ENCODE assay signal across 6 cellular contexts in genomic region chr16:30076276-30076791, GRCh38. TPM values are rescaled to one million over a fixed set of nuclear protein-coding genes. Genes with fewer than 3 reads are reported as not detected.
A peak's percentile ranks its signal among the peaks of the same experiment; 100 is the strongest.
DNase-seq lines count a peak whose midpoint lies in the region; ATAC-seq and TF ChIP-seq lines count a peak whose summit lies in the region.

No MANE protein-coding gene starts in this region.

- H3K9ac ChIP-seq in mucosa of rectum (ENCODE audit: low read depth in 1 of 2, low read length in 2 of 2): peak overlapping the region; percentile 92 to 93

- H3K9me3 ChIP-seq in mucosa of rectum (ENCODE audit: control insufficient read depth in 2 of 2, low read length in 2 of 2): no peaks in the 10 kb centered on the region

- peak overlapping the region; percentile 98 for H3K4me3 Mint-ChIP-seq in HFFc6
- H3K4me3 Mint-ChIP-seq in activated naive CD8-positive, alpha-beta T cell treated with anti-CD3 and anti-CD28 coated beads, Interleukin-2, amount 10 ng/mL, durations not matched to agents 7 days and 5 days: peak overlapping the region; percentile 88

- no peak for DNase-seq in HFFc6
- DNase-seq in activated naive CD8-positive, alpha-beta T cell treated with anti-CD3 and anti-CD28 coated beads, Interleukin-2, amount 10 ng/mL, durations not matched to agents 7 days and 5 days: no peak
- DNase-seq in Kasumi-1 (lab: John Stamatoyannopoulos, UW): no peak
- no peak for DNase-seq in NCI-H82 treated with DMSO at 0.1 percent for 48 hours (lab: John Stamatoyannopoulos, UW; ENCODE audit: unreplicated experiment)

- H3K27ac ChIP-seq in 22Rv1 (peak overlapping the region; percentile 89), mucosa of rectum (ENCODE audit: low read depth in 2 of 2, low read length in 2 of 2) (peak overlapping the region; percentile 91 to 92)

- peaks cover 27% of the 10 kb centered on the region for H3K4me1 Mint-ChIP-seq in HFFc6 (ENCODE audit: low read depth)
- peaks cover 29% of the 10 kb centered on the region for H3K4me1 Mint-ChIP-seq in activated naive CD8-positive, alpha-beta T cell treated with anti-CD3 and anti-CD28 coated beads, Interleukin-2, amount 10 ng/mL, durations not matched to agents 7 days and 5 days

- no peaks in the 10 kb centered on the region; the same call in 1 of the 2 replicates for H3K9me3 Mint-ChIP-seq in HFFc6
- H3K9me3 Mint-ChIP-seq in activated naive CD8-positive, alpha-beta T cell treated with anti-CD3 and anti-CD28 coated beads, Interleukin-2, amount 10 ng/mL, durations not matched to agents 7 days and 5 days: no peaks in the 10 kb centered on the region

- H3K36me3 Mint-ChIP-seq in HFFc6 (ENCODE audit: low read depth): peaks cover 40% of the 10 kb centered on the region
- peaks cover 36% of the 10 kb centered on the region for H3K36me3 Mint-ChIP-seq in activated naive CD8-positive, alpha-beta T cell treated with anti-CD3 and anti-CD28 coated beads, Interleukin-2, amount 10 ng/mL, durations not matched to agents 7 days and 5 days

- H3K27ac Mint-ChIP-seq in HFFc6: peak overlapping the region; percentile 83
- peak overlapping the region; percentile 73 for H3K27ac Mint-ChIP-seq in activated naive CD8-positive, alpha-beta T cell treated with anti-CD3 and anti-CD28 coated beads, Interleukin-2, amount 10 ng/mL, durations not matched to agents 7 days and 5 days

- POLR2A ChIA-PET in activated naive CD8-positive, alpha-beta T cell treated with anti-CD3 and anti-CD28 coated beads, Interleukin-2, amount 10 ng/mL, durations not matched to agents 7 days and 5 days (lab: Charles Lee): interaction anchor here (0.6 to 5.7 kb wide), 10 partner anchors 8 to 302 kb away, joined by 3 to 56 read pairs (median 6); partner anchors contain the start of genes ALDOA, CORO1A, TBX6 and YPEL3

- ATAC-seq in activated naive CD8-positive, alpha-beta T cell treated with anti-CD3 and anti-CD28 coated beads, Interleukin-2, amount 10 ng/mL, durations not matched to agents 7 days and 5 days (ENCODE audit: low read depth): peak; percentile 25

- H3K4me1 ChIP-seq in mucosa of rectum (ENCODE audit: control insufficient read depth in 2 of 2, insufficient read depth in 2 of 2, low read length in 2 of 2): peaks cover 9 to 14% of the 10 kb centered on the region in 2 donors

- H3K4me3 ChIP-seq in mucosa of rectum (ENCODE audit: low read length in 2 of 2): peak overlapping the region; percentile 85 to 89

- peaks cover 10% of the 10 kb centered on the region for H3K27me3 Mint-ChIP-seq in HFFc6 (ENCODE audit: insufficient read depth)
- no peaks in the 10 kb centered on the region for H3K27me3 Mint-ChIP-seq in activated naive CD8-positive, alpha-beta T cell treated with anti-CD3 and anti-CD28 coated beads, Interleukin-2, amount 10 ng/mL, durations not matched to agents 7 days and 5 days

- no peaks in the 10 kb centered on the region for H3K27me3 ChIP-seq in mucosa of rectum (ENCODE audit: control insufficient read depth in 2 of 2, insufficient read depth in 2 of 2, low read length in 2 of 2)

- H3K36me3 ChIP-seq in mucosa of rectum (ENCODE audit: control insufficient read depth in 2 of 2, insufficient read depth in 2 of 2, low read length in 2 of 2): peaks cover 36 to 43% of the 10 kb centered on the region in 2 donors

- TF ChIP-seq CTCF in 22Rv1 (IDR thresholded peaks at IDR 0.05) (no peak), HFFc6 (IDR thresholded peaks at IDR 0.05) (no peak)

RNA-seq across cellular contexts. Expression of gene PPP4C, which starts 0.5 kb away (rescaled TPM):
- 100 to 1,000 TPM; 111 to 135 (median 123) TPM for total RNA-seq in HFFc6 (2021; fragmentation: NEBNext Ultra II Directional; extraction: Animal tissue kit (Norgen Biotek cat#: 25700))
- total RNA-seq in activated naive CD8-positive, alpha-beta T cell treated with anti-CD3 and anti-CD28 coated beads, Interleukin-2, amount 10 ng/mL, durations not matched to agents 7 days and 5 days: 100 to 1,000 TPM; 123 to 133 TPM

RNA-seq across cellular contexts. Expression of gene ALDOA, which starts 10.8 kb away (rescaled TPM):
- total RNA-seq in HFFc6 (2021; fragmentation: NEBNext Ultra II Directional; extraction: Animal tissue kit (Norgen Biotek cat#: 25700)): 1,000 to 10,000 TPM; 1,621 to 1,937 (median 1,752) TPM
- total RNA-seq in activated naive CD8-positive, alpha-beta T cell treated with anti-CD3 and anti-CD28 coated beads, Interleukin-2, amount 10 ng/mL, durations not matched to agents 7 days and 5 days: 1,000 to 10,000 TPM; 1,486 to 1,632 TPM

RNA-seq across cellular contexts. Expression of gene TBX6, which starts 15.4 kb away (rescaled TPM):
- under 1 TPM; 0.16 to 0.33 (median 0.26) TPM for total RNA-seq in HFFc6 (2021; fragmentation: NEBNext Ultra II Directional; extraction: Animal tissue kit (Norgen Biotek cat#: 25700))
- 1 to 10 TPM; 2.4 to 3.0 TPM for total RNA-seq in activated naive CD8-positive, alpha-beta T cell treated with anti-CD3 and anti-CD28 coated beads, Interleukin-2, amount 10 ng/mL, durations not matched to agents 7 days and 5 days

RNA-seq across cellular contexts. Expression of gene YPEL3, which starts 19.7 kb away (rescaled TPM):
- total RNA-seq in HFFc6 (2021; fragmentation: NEBNext Ultra II Directional; extraction: Animal tissue kit (Norgen Biotek cat#: 25700)): 10 to 100 TPM; 17.2 to 28.4 (median 19.1) TPM
- total RNA-seq in activated naive CD8-positive, alpha-beta T cell treated with anti-CD3 and anti-CD28 coated beads, Interleukin-2, amount 10 ng/mL, durations not matched to agents 7 days and 5 days: 100 to 1,000 TPM; 135 to 139 TPM

RNA-seq across cellular contexts. Expression of gene GDPD3, which starts 37.0 kb away (rescaled TPM):
- total RNA-seq in HFFc6 (2021; fragmentation: NEBNext Ultra II Directional; extraction: Animal tissue kit (Norgen Biotek cat#: 25700)): 1 to 10 TPM; 1.5 to 3.0 (median 2.3) TPM
- 10 to 100 TPM; 14.3 to 18.6 TPM for total RNA-seq in activated naive CD8-positive, alpha-beta T cell treated with anti-CD3 and anti-CD28 coated beads, Interleukin-2, amount 10 ng/mL, durations not matched to agents 7 days and 5 days
